In genomic region chr11:119340335-119341221, GRCh38 we compare ENCODE assay signal across 8 cellular contexts. TPM values are rescaled to one million over a fixed set of nuclear protein-coding genes. Genes with fewer than 3 reads are reported as not detected.
DNase-seq lines count a peak whose midpoint lies in the region; ATAC-seq, FAIRE-seq and TF ChIP-seq lines count a peak whose summit lies in the region.

TSS of gene C1QTNF5 (minus strand) at chr11:119340883. CDS start at chr11:119340397, 486 bp downstream.

- H3K27ac ChIP-seq in HEK293 (ENCODE audit: extremely low read depth, low read depth, low read length), result no peak within 1 kb of the TSS; the same call in 1 of the 2 replicates
- H3K27ac ChIP-seq in kidney (ENCODE audit: low read depth in 2 of 2, low read length in 2 of 2), result peak within 1 kb of the TSS; percentile 80 to 82

- H3K36me3 ChIP-seq in HEK293 (ENCODE audit: control insufficient read depth in 2 of 2, insufficient read depth in 1 of 2, low read length in 2 of 2) (peaks cover 0 to 16% of the 10 kb centered on the region in 2 experiments; a peak in 1 of 3 replicates), kidney (ENCODE audit: control insufficient read depth in 1 of 2, insufficient read depth in 2 of 2, low read length in 2 of 2) (no peaks in the 10 kb centered on the region), skeletal muscle satellite cell (ENCODE audit: insufficient read depth, low read length) (no peaks in the 10 kb centered on the region)

- TF ChIP-seq CTCF in HEK293 (tag by site-specific recombination; IDR thresholded peaks at IDR 0.05) (no peak), chondrocyte (IDR thresholded peaks at IDR 0.05) (no peak), kidney (IDR thresholded peaks at IDR 0.05; ENCODE audit: borderline replicate concordance, extremely low read depth, insufficient read depth) (no peak)

- H3K27ac Mint-ChIP-seq in chondrocyte (ENCODE audit: unreplicated experiment), result peak within 1 kb of the TSS; percentile 82

- H3K36me3 Mint-ChIP-seq in chondrocyte (ENCODE audit: low read depth), result no peaks in the 10 kb centered on the region

- CTCF ChIA-PET in HEK293 (lab: Yijun Ruan, JAX), result interaction anchor here (0.6 to 7.2 kb wide), 28 partner anchors 7 to 653 kb away, joined by 3 to 160 read pairs (median 4); partner anchors contain the start of genes MCAM, MFRP and USP2

- peaks cover 46% of the 10 kb centered on the region for H3K4me1 Mint-ChIP-seq in chondrocyte (ENCODE audit: low read depth)

- intact Hi-C loops in kidney (cut with DNase I), result no loop called here

- peak within 1 kb of the TSS; percentile 82 for H3K4me2 ChIP-seq in skeletal muscle satellite cell (ENCODE audit: low read length)

- H3K9me3 ChIP-seq in HEK293 (ENCODE audit: control insufficient read depth, insufficient read depth, low read depth, low read length) (no peaks in the 10 kb centered on the region), kidney (ENCODE audit: control insufficient read depth in 1 of 2, low read length in 2 of 2) (no peaks in the 10 kb centered on the region), skeletal muscle satellite cell (replicated peaks; ENCODE audit: low read length) (no peaks in the 10 kb centered on the region)

- H3K27me3 ChIP-seq in skeletal muscle satellite cell (ENCODE audit: control insufficient read depth, insufficient read depth, low read length), result peaks cover 33% of the 10 kb centered on the region

- ATAC-seq in HG03565 (IDR thresholded peaks at IDR 0.05; ENCODE audit: unreplicated experiment), result no peak
- ATAC-seq in GM18511 (IDR thresholded peaks at IDR 0.05; ENCODE audit: unreplicated experiment), result no peak

- POLR2A ChIA-PET in HEK293 (lab: Yijun Ruan, JAX), result interaction anchor here (0.6 to 1.1 kb wide), 3 partner anchors 19 to 239 kb away, joined by 3 to 7 read pairs (median 4); partner anchors contain the start of gene DPAGT1

- peak within 1 kb of the TSS; percentile 70 for H3K4me3 Mint-ChIP-seq in chondrocyte (ENCODE audit: unreplicated experiment)

- peaks cover 11% of the 10 kb centered on the region for H3K27me3 Mint-ChIP-seq in chondrocyte (ENCODE audit: low read depth)

- H3K4me1 ChIP-seq in HEK293 (ENCODE audit: control insufficient read depth, insufficient read depth, low read length), result no peaks in the 10 kb centered on the region; the same call in 1 of the 2 replicates
- H3K4me1 ChIP-seq in kidney (ENCODE audit: control insufficient read depth in 1 of 2, insufficient read depth in 1 of 2, low read depth in 1 of 2, low read length in 2 of 2), result peaks cover 6 to 24% of the 10 kb centered on the region in 2 donors
- H3K4me1 ChIP-seq in skeletal muscle satellite cell (ENCODE audit: control insufficient read depth, insufficient read depth, low read length), result peaks cover 47% of the 10 kb centered on the region

- H3K9me3 Mint-ChIP-seq in chondrocyte (ENCODE audit: low read depth), result no peaks in the 10 kb centered on the region

- H3K9ac ChIP-seq in kidney (ENCODE audit: low read length in 2 of 2) (peak within 1 kb of the TSS; percentile 57 to 73), skeletal muscle satellite cell (ENCODE audit: low read depth, low read length) (peak within 1 kb of the TSS; percentile 78)

- DNase-seq in chondrocyte (ENCODE audit: low spot score) (peak; percentile 84), kidney (peak; percentile 96), NCI-H510A (lab: John Stamatoyannopoulos, UW) (no peak), UCSD-AML1 (lab: John Stamatoyannopoulos, UW; ENCODE audit: unreplicated experiment) (no peak)

- H3K4me3 ChIP-seq in HEK293 (ENCODE audit: low read depth, low read length) (peak within 1 kb of the TSS; percentile 26), kidney (ENCODE audit: low read length in 2 of 2) (peak within 1 kb of the TSS in 1 of 2 donors; percentile 56), skeletal muscle satellite cell (ENCODE audit: low read length) (peak within 1 kb of the TSS; percentile 70)

- FAIRE-seq in kidney (lab: Jason Lieb, UNC), result no peak

TF ChIP-seq in HEK293, 187 proteins besides CTCF, POLR2A, EP300 and RAD21:
- TF ChIP-seq ZNF692 (tag by site-specific recombination; IDR thresholded peaks at IDR 0.05) (no peak), ZNF169 (tag by site-specific recombination; IDR thresholded peaks at IDR 0.05) (no peak), ZEB2 (tag by site-specific recombination; IDR thresholded peaks at IDR 0.05) (no peak), ZNF280C (tag by site-specific recombination; IDR thresholded peaks at IDR 0.05) (no peak)
TF ChIP-seq in HEK293: peak in this region for 0.

RNA-seq across cellular contexts. Expression of gene C1QTNF5, which starts in this region (rescaled TPM):
- 16.2 to 67.2 TPM (median 67.1 TPM) in 3 replicates for total RNA-seq in chondrocyte
- total RNA-seq in kidney, result 42.8 TPM
- 40.4 TPM for polyA plus RNA-seq in kidney (ENCODE audit: insufficient read depth, low read depth, low replicate concordance)
- total RNA-seq in skeletal muscle satellite cell (2012; rRNA removed), result 0.76 and 1.1 TPM in 2 replicates

Comparison
In these comparisons a context has a peak if more than half of its experiments do, and no peak if none do; other contexts are left out.
1. DNase-seq: peak in chondrocyte (single experiment) and kidney (single experiment); none in NCI-H510A (single experiment) and UCSD-AML1 (single experiment).